Comparison of ENCODE assay signal across 26 cellular contexts in genomic region chr6:86331889-86332288, GRCh38.
"Had no signal": no experiment of that assay in that cellular context is flagged by ENCODE, and none has a peak within 500 bp of the region (broad histone marks: within the 10 kb centered on the region; RNA-seq: fewer than 3 reads in every experiment).

No MANE protein-coding gene starts in this region.

- H3K4me2 ChIP-seq: hepatocyte had no signal

- H3K36me3 Mint-ChIP-seq: naive B cell; natural killer cell treated with Interleukin-12 subunit alpha and Interleukin-12 subunit beta and Interleukin-15 and Interleukin-18, amount 100 ng/mL, for 72 hours; stimulated activated effector memory CD8-positive, alpha-beta T cell treated with anti-CD3 and anti-CD28 coated beads, Interleukin-12 subunit alpha, Interleukin-12 subunit beta, amount 100 ng/mL, for 72 hours; type B pancreatic cell had no signal

- H3K4me3 ChIP-seq: coronary artery, hepatocyte, lower lobe of right lung, mucosa of descending colon, prostate gland, right atrium auricular region, sigmoid colon, stomach, tibial artery had no signal

- H3K27ac Mint-ChIP-seq: immature natural killer cell; naive B cell; natural killer cell treated with Interleukin-12 subunit alpha and Interleukin-12 subunit beta and Interleukin-15 and Interleukin-18, amount 100 ng/mL, for 72 hours; stimulated activated effector memory CD8-positive, alpha-beta T cell treated with anti-CD3 and anti-CD28 coated beads, Interleukin-12 subunit alpha, Interleukin-12 subunit beta, amount 100 ng/mL, for 72 hours; type B pancreatic cell had no signal

- H3K27ac ChIP-seq: coronary artery, hepatocyte, lower lobe of right lung, neutrophil, prostate gland, right atrium auricular region, stomach, tibial artery had no signal

- H3K9me3 ChIP-seq: lower lobe of right lung, neutrophil, prostate gland, right atrium auricular region, tibial artery had no signal

- H3K4me1 Mint-ChIP-seq: immature natural killer cell; naive B cell; neural crest cell; stimulated activated effector memory CD8-positive, alpha-beta T cell treated with anti-CD3 and anti-CD28 coated beads, Interleukin-12 subunit alpha, Interleukin-12 subunit beta, amount 100 ng/mL, for 72 hours had no signal

- H3K79me2 ChIP-seq: hepatocyte had no signal

- H3K4me3 Mint-ChIP-seq: immature natural killer cell; naive B cell; natural killer cell treated with Interleukin-12 subunit alpha and Interleukin-12 subunit beta and Interleukin-15 and Interleukin-18, amount 100 ng/mL, for 72 hours; neural crest cell; stimulated activated effector memory CD8-positive, alpha-beta T cell treated with anti-CD3 and anti-CD28 coated beads, Interleukin-12 subunit alpha, Interleukin-12 subunit beta, amount 100 ng/mL, for 72 hours; type B pancreatic cell had no signal

- H3K4me1 ChIP-seq: lower lobe of right lung, prostate gland, right atrium auricular region, sigmoid colon, tibial artery had no signal

- H3K9me3 Mint-ChIP-seq: neural crest cell, type B pancreatic cell had no signal

- DNase-seq: dermis blood vessel endothelial cell; effector memory CD4-positive, alpha-beta T cell; head of caudate nucleus; immature natural killer cell; islet precursor cell; kidney glomerular epithelial cell; left colon; left ventricle myocardium superior; lower lobe of right lung; mucosa of descending colon; naive B cell; sigmoid colon; stimulated activated CD4-positive, alpha-beta T cell treated with anti-CD3 and anti-CD28 coated beads, Interleukin-2, amount 100 ng/mL, for 24 hours; stimulated activated CD4-positive, alpha-beta T cell treated with anti-CD3 and anti-CD28 coated beads, Interleukin-4, amount 100 ng/mL, for 24 hours; stimulated activated naive CD4-positive, alpha-beta T cell treated with Interleukin-2 at 50 U/mL for 16 hours; stomach; tibial artery had no signal

- H3K36me3 ChIP-seq: lower lobe of right lung, neutrophil, prostate gland, right atrium auricular region, sigmoid colon, stomach, tibial artery had no signal

- ATAC-seq: left colon; mucosa of descending colon; natural killer cell treated with Interleukin-12 subunit alpha and Interleukin-12 subunit beta and Interleukin-15 and Interleukin-18, amount 100 ng/mL, for 72 hours; stimulated activated effector memory CD8-positive, alpha-beta T cell treated with anti-CD3 and anti-CD28 coated beads, Interleukin-12 subunit alpha, Interleukin-12 subunit beta, amount 100 ng/mL, for 72 hours had no signal

- H3K27me3 ChIP-seq: hepatocyte, neutrophil, right atrium auricular region, sigmoid colon, stomach, tibial artery had no signal

- H3K27me3 Mint-ChIP-seq: naive B cell; natural killer cell treated with Interleukin-12 subunit alpha and Interleukin-12 subunit beta and Interleukin-15 and Interleukin-18, amount 100 ng/mL, for 72 hours; type B pancreatic cell had no signal

- H2AFZ ChIP-seq: hepatocyte had no signal
